ENCODE assay signal across 20 cellular contexts in the genomic region with DNA sequence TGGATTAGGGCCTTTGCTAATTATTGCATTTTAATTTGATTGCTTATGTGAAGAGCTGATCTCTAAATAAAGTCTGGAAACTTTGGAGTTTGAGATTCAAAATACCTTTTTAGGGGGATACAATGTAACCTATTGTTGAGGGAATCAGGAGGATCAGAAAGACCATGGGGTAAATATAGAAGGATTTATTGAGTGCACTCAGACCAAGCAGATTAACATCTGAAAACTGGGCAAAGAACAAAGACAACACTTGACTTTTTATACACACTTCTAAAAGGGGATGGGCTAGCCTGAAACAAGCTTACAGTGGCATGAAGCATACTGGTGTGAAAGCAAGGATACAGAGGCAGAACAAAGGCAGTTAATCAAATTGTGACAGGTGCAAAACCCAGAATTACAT.
DNase-seq lines count a peak whose midpoint lies in the region; TF ChIP-seq lines count a peak whose summit lies in the region.
"Had no signal": no experiment of that assay in that cellular context is flagged by ENCODE, and none has a peak within 500 bp of the region (broad histone marks: within the 10 kb centered on the region; RNA-seq: fewer than 3 reads in every experiment).

No MANE protein-coding gene starts in this region.

- DNase-seq in NCI-H748 (lab: John Stamatoyannopoulos, UW; ENCODE audit: unreplicated experiment) (peak; percentile 39), NCI-H748 treated with DMSO at 0.1 percent for 48 hours (lab: John Stamatoyannopoulos, UW) (no peak), OCI-LY7 (ENCODE audit: low spot score) (peak; percentile 8), epithelial cell of esophagus (ENCODE audit: low read depth) (peak; percentile 8), neural progenitor cell (ENCODE audit: low spot score) (peak; percentile 2), NCI-H2029 (lab: John Stamatoyannopoulos, UW) (no peak), NCI-H128 (lab: John Stamatoyannopoulos, UW; ENCODE audit: unreplicated experiment) (no peak)
- DNase-seq in stimulated activated naive CD4-positive, alpha-beta T cell treated with Interleukin-2 at 50 U/mL for 16 hours (lab: John Stamatoyannopoulos, UW), result no peak
- DNase-seq: Caco-2, DMS79, GM23248, HFFc6, MV-4-11, NCI-H1694 treated with DMSO at 0.1 percent for 48 hours, PC-9, T-helper 1 cell had no signal

- H3K9me2 ChIP-seq in OCI-LY7 (ENCODE audit: insufficient read depth, low read length), result no peaks in the 10 kb centered on the region

- H2AFZ ChIP-seq in OCI-LY7 (ENCODE audit: low read length), result no peak overlapping the region
- no peak overlapping the region for H2AFZ ChIP-seq in neural progenitor cell (replicated peaks)
- H2AFZ ChIP-seq: GM23248, PC-9 had no signal

- H3K9me3 ChIP-seq in OCI-LY7 (ENCODE audit: low read length) (peaks cover 10% of the 10 kb centered on the region), neural progenitor cell (ENCODE audit: low read depth) (no peaks in the 10 kb centered on the region)

- H3K79me2 ChIP-seq in OCI-LY7 (ENCODE audit: insufficient read depth, low read depth, low read length), result no peaks in the 10 kb centered on the region
- no peaks in the 10 kb centered on the region for H3K79me2 ChIP-seq in neural progenitor cell (ENCODE audit: low read depth)

- CTCF ChIA-PET in OCI-LY7 (lab: Charles Lee; ENCODE audit: unreplicated experiment), result no interaction called here

- no peaks in the 10 kb centered on the region for H3F3A ChIP-seq in neural progenitor cell (ENCODE audit: low read depth)

- no peaks in the 10 kb centered on the region for H3K4me1 Mint-ChIP-seq in neural progenitor cell
- H3K4me1 Mint-ChIP-seq: CD14-positive monocyte had no signal

- no peak overlapping the region for H3K4me3 ChIP-seq in OCI-LY7 (ENCODE audit: low read depth, low read length, poor library complexity, severe bottlenecking)
- no peak overlapping the region for H3K4me3 ChIP-seq in epithelial cell of esophagus (ENCODE audit: low read length)
- no peak overlapping the region for H3K4me3 ChIP-seq in neural progenitor cell
- H3K4me3 ChIP-seq: A549, GM12878, GM23248, PC-9, SK-N-MC had no signal

- H3K27ac ChIP-seq in OCI-LY7 (ENCODE audit: low read depth, low read length, poor library complexity, severe bottlenecking), result no peak overlapping the region
- H3K27ac ChIP-seq in neural progenitor cell, result no peak overlapping the region
- H3K27ac ChIP-seq: A549, GM23248, PC-9, SK-N-MC had no signal

- H3K27me3 Mint-ChIP-seq in neural progenitor cell (ENCODE audit: insufficient read depth, low read depth), result peaks cover 6% of the 10 kb centered on the region

- TF ChIP-seq CTCF in OCI-LY7 (conservative IDR thresholded peaks at IDR 0.05; ENCODE audit: low read length) (no peak), epithelial cell of esophagus (IDR thresholded peaks at IDR 0.05; ENCODE audit: insufficient read depth, low read depth, low read length, missing control alignments) (no peak), neural progenitor cell (IDR thresholded peaks at IDR 0.05) (no peak)

- no peaks in the 10 kb centered on the region for H4K20me1 ChIP-seq in OCI-LY7 (ENCODE audit: insufficient read depth, low read length)
- H4K20me1 ChIP-seq in neural progenitor cell (ENCODE audit: low read depth), result no peaks in the 10 kb centered on the region

- intact Hi-C loops in OCI-LY7 (cut with micrococcal nuclease; ENCODE audit: unreplicated experiment), result no loop called here

- H3K27me3 ChIP-seq in neural progenitor cell, result no peaks in the 10 kb centered on the region

- H3K4me2 ChIP-seq in OCI-LY7 (ENCODE audit: low read length), result no peak overlapping the region
- no peak overlapping the region for H3K4me2 ChIP-seq in neural progenitor cell
- H3K4me2 ChIP-seq: A549, PC-9 had no signal

- no TSS peak for BruUV-seq in OCI-LY7 (replicated peaks; lab: Mats Ljungman, UMichigan)

- POLR2A ChIA-PET in OCI-LY7 (lab: Charles Lee), result no interaction called here

- no peaks in the 10 kb centered on the region for H3K4me1 ChIP-seq in OCI-LY7 (ENCODE audit: insufficient read depth, low read length, poor library complexity, severe bottlenecking)
- H3K4me1 ChIP-seq in neural progenitor cell, result no peaks in the 10 kb centered on the region
- H3K4me1 ChIP-seq: A549, Caco-2 had no signal

- peaks cover 36% of the 10 kb centered on the region for H3K9me3 Mint-ChIP-seq in neural progenitor cell

- no peaks in the 10 kb centered on the region for H3K36me3 Mint-ChIP-seq in neural progenitor cell
- H3K36me3 Mint-ChIP-seq: CD14-positive monocyte had no signal

- no peaks in the 10 kb centered on the region for H3K36me3 ChIP-seq in OCI-LY7 (ENCODE audit: insufficient read depth, low read length)
- H3K36me3 ChIP-seq in neural progenitor cell, result no peaks in the 10 kb centered on the region

- H3K4me3 Mint-ChIP-seq in neural progenitor cell, result no peak overlapping the region
- H3K4me3 Mint-ChIP-seq: CD14-positive monocyte, HFFc6 had no signal

- H3K27ac Mint-ChIP-seq in neural progenitor cell, result no peak overlapping the region
- H3K27ac Mint-ChIP-seq: CD14-positive monocyte, HFFc6 had no signal

- H3K9ac ChIP-seq in neural progenitor cell, result no peak overlapping the region
- H3K9ac ChIP-seq: GM23248 had no signal

Comparison
In these comparisons a context has a peak if more than half of its experiments do, and no peak if none do; other contexts are left out.
1. DNase-seq: peak in NCI-H748 (single experiment), OCI-LY7 (single experiment), epithelial cell of esophagus (single experiment) and neural progenitor cell (single experiment); none in NCI-H748 treated with DMSO at 0.1 percent for 48 hours (single experiment), stimulated activated naive CD4-positive, alpha-beta T cell treated with Interleukin-2 at 50 U/mL for 16 hours (single experiment), NCI-H2029 (single experiment) and NCI-H128 (single experiment).